ENCODE assay signal across 1 cellular context in the genomic region with DNA sequence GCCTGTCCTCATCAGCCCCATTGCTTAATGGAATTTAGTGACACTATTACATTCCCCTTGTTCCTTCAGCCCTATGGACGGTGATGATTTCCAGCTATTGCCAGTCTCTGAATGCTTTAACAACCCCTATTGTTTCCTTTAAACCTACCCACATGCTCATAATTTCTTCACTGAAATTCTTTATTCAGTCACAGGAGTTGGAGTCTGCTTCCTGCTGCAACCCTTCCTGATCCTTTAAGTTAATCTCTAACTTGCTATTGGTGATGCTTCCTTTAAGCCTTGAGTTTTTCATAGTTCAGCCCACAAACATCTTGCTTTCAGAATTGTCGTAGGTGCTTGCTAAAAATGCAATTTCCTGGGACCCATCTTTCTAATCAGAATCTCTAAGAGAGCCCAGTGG.
TF ChIP-seq lines count a peak whose summit lies in the region.

No MANE protein-coding gene starts in this region.

TF ChIP-seq in SK-N-SH, 30 proteins besides CTCF, POLR2A, EP300 and RAD21 (continued from another document):
- TF ChIP-seq, protein P1, sequence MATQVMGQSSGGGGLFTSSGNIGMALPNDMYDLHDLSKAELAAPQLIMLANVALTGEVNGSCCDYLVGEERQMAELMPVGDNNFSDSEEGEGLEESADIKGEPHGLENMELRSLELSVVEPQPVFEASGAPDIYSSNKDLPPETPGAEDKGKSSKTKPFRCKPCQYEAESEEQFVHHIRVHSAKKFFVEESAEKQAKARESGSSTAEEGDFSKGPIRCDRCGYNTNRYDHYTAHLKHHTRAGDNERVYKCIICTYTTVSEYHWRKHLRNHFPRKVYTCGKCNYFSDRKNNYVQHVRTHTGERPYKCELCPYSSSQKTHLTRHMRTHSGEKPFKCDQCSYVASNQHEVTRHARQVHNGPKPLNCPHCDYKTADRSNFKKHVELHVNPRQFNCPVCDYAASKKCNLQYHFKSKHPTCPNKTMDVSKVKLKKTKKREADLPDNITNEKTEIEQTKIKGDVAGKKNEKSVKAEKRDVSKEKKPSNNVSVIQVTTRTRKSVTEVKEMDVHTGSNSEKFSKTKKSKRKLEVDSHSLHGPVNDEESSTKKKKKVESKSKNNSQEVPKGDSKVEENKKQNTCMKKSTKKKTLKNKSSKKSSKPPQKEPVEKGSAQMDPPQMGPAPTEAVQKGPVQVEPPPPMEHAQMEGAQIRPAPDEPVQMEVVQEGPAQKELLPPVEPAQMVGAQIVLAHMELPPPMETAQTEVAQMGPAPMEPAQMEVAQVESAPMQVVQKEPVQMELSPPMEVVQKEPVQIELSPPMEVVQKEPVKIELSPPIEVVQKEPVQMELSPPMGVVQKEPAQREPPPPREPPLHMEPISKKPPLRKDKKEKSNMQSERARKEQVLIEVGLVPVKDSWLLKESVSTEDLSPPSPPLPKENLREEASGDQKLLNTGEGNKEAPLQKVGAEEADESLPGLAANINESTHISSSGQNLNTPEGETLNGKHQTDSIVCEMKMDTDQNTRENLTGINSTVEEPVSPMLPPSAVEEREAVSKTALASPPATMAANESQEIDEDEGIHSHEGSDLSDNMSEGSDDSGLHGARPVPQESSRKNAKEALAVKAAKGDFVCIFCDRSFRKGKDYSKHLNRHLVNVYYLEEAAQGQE (IDR thresholded peaks at IDR 0.05; ENCODE audit: low read depth, low read length) = no peak
- TF ChIP-seq JUND (IDR thresholded peaks at IDR 0.05) (no peak), YY1 (IDR thresholded peaks at IDR 0.05; ENCODE audit: low read depth) (no peak), RXRA (IDR thresholded peaks at IDR 0.05; ENCODE audit: borderline replicate concordance, low read depth) (no peak), GABPA (IDR thresholded peaks at IDR 0.05; ENCODE audit: low read depth) (no peak)
TF ChIP-seq in SK-N-SH: peak in this region for 0.
